Comparison of ENCODE assay signal across 8 cellular contexts in the genomic region with DNA sequence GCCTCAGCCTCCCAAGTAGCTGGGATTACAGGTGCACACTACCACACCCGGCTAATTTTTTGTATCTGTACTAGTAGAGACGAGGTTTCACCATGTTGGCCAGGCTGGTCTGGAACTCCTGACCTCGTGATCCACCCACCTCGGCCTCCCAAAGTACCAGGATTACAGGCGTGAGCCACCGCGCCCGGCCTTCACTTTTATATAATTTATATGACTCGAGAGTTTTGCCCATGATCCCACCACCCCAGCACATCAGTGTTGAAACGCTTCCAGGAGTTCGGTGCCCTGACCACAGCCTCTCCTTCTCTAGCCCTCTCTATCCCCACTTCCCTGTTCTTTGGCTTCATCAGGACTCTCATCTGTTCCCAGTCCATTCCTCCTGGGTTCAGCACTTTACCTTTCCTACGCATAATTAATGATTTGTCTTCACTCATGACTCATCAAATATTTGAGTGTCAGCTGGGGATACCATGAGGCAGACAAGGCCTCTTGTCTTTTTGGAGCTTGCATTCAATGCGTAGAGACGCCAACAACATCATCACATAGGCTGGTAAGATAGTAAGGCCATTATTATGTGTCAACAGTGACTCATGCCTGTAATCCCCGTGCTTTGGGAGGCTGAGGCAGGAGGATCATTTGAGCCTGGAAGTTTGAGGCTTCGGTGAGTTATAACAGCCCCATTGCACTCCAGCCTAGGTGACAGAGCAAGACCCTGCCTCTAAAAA. TPM values are rescaled to one million over a fixed set of nuclear protein-coding genes. Genes with fewer than 3 reads are reported as not detected.
DNase-seq lines count a peak whose midpoint lies in the region; ATAC-seq and TF ChIP-seq lines count a peak whose summit lies in the region.

No MANE protein-coding gene starts in this region.

- peaks cover 19 to 61% (median 46%) of the 10 kb centered on the region in 7 donors for H3K4me1 Mint-ChIP-seq in naive thymus-derived CD4-positive, alpha-beta T cell

- H3K27ac ChIP-seq in brain microvascular endothelial cell (peak overlapping the region; percentile 98), body of pancreas (peak overlapping the region in 2 of 4 donors; percentile 89 to 99)
- H3K27ac ChIP-seq in naive thymus-derived CD4-positive, alpha-beta T cell (ENCODE audit: low read depth, low read length): peak overlapping the region; percentile 94

- H3K27me3 ChIP-seq in MG63: no peaks in the 10 kb centered on the region
- no peaks in the 10 kb centered on the region for H3K27me3 ChIP-seq in brain microvascular endothelial cell (replicated peaks)
- H3K27me3 ChIP-seq in naive thymus-derived CD4-positive, alpha-beta T cell (ENCODE audit: control insufficient read depth in 2 of 2, insufficient read depth in 2 of 2, low read length in 2 of 2): no peaks in the 10 kb centered on the region
- H3K27me3 ChIP-seq in body of pancreas: no peaks in the 10 kb centered on the region

- no peak for ATAC-seq in naive thymus-derived CD4-positive, alpha-beta T cell
- no peak for ATAC-seq in body of pancreas

- H3K36me3 ChIP-seq in MG63 (peaks cover 34% of the 10 kb centered on the region), brain microvascular endothelial cell (replicated peaks) (no peaks in the 10 kb centered on the region), body of pancreas (replicated peaks in 1 of 2; ENCODE audit: insufficient read depth in 1 of 2, low read depth in 2 of 2) (peaks cover 0 to 2% of the 10 kb centered on the region in 2 donors)
- H3K36me3 ChIP-seq in naive thymus-derived CD4-positive, alpha-beta T cell (ENCODE audit: control insufficient read depth in 2 of 3, insufficient read depth in 3 of 3, low read length in 3 of 3): peaks cover 0 to 24% (median 0%) of the 10 kb centered on the region in 3 experiments

- in situ Hi-C loops in brain microvascular endothelial cell (cut with HindIII; ENCODE audit: low pct_ligation_motif_present, low sequenced_read_pairs): no loop called here

- CTCF ChIA-PET in naive thymus-derived CD4-positive, alpha-beta T cell (lab: Charles Lee): interaction anchor here (0.9 to 1.6 kb wide), 5 partner anchors 10 to 59 kb away, joined by 3 to 11 read pairs (median 3); no protein-coding TSS in a partner anchor

- H3K36me3 Mint-ChIP-seq in naive thymus-derived CD4-positive, alpha-beta T cell: peaks cover 3 to 27% (median 14%) of the 10 kb centered on the region in 5 donors

- no peaks in the 10 kb centered on the region for H3K9me3 Mint-ChIP-seq in naive thymus-derived CD4-positive, alpha-beta T cell

- peak overlapping the region; percentile 77 to 100 (median 93) for H3K27ac Mint-ChIP-seq in naive thymus-derived CD4-positive, alpha-beta T cell

- WGBS in body of pancreas, 2 donors: 77 to 81% methylated on average over 16 of the region's 16 CpGs

- TF ChIP-seq POLR2A in body of pancreas (IDR thresholded peaks at IDR 0.05): no peak

- DNase-seq in COLO668 (lab: John Stamatoyannopoulos, UW; ENCODE audit: unreplicated experiment) (peak; percentile 18), MG63 (peak; percentile 54), brain microvascular endothelial cell (peak; percentile 55), OCI-M1 (lab: John Stamatoyannopoulos, UW) (no peak), ecto neural progenitor cell (ENCODE audit: low spot score) (no peak), cortex of kidney (lab: John Stamatoyannopoulos, UW) (no peak), body of pancreas (no peak)
- DNase-seq in naive thymus-derived CD4-positive, alpha-beta T cell: no peak

- H3K4me1 ChIP-seq in naive thymus-derived CD4-positive, alpha-beta T cell (ENCODE audit: control insufficient read depth in 2 of 2, insufficient read depth in 2 of 2, low read length in 2 of 2): peaks cover 11 to 17% of the 10 kb centered on the region in 2 donors
- H3K4me1 ChIP-seq in body of pancreas: peaks cover 39% of the 10 kb centered on the region

- no peaks in the 10 kb centered on the region for H3K9me3 ChIP-seq in MG63
- no peaks in the 10 kb centered on the region for H3K9me3 ChIP-seq in naive thymus-derived CD4-positive, alpha-beta T cell (ENCODE audit: control insufficient read depth in 2 of 3, low read length in 3 of 3)
- H3K9me3 ChIP-seq in body of pancreas: no peaks in the 10 kb centered on the region

- POLR2A ChIA-PET in naive thymus-derived CD4-positive, alpha-beta T cell (lab: Charles Lee): interaction anchor here (0.7 to 3.1 kb wide), 9 partner anchors 10 to 1040 kb away, joined by 3 to 30 read pairs (median 7); partner anchors contain the start of genes MEF2D and SMG5

- TF ChIP-seq CTCF in brain microvascular endothelial cell (IDR thresholded peaks at IDR 0.05; ENCODE audit: low read depth, low read length, missing control alignments) (no peak), body of pancreas (IDR thresholded peaks at IDR 0.05) (no peak)

- H3K4me3 Mint-ChIP-seq in naive thymus-derived CD4-positive, alpha-beta T cell: peak overlapping the region; percentile 68 to 99 (median 86)

- intact Hi-C loops in naive thymus-derived CD4-positive, alpha-beta T cell (cut with micrococcal nuclease): loop anchor here (5.0 to 10.0 kb wide), 3 partner anchors 123 to 357 kb away; partner anchors contain the start of genes CCT3 (in 1 of the 2), GON4L (in 1 of the 2), MEF2D (in 1 of the 2) and SYT11 (in 1 of the 2)
- intact Hi-C loops in body of pancreas (cut with DNase I): no loop called here

- H3K4me3 ChIP-seq in MG63 (peak overlapping the region; percentile 87), brain microvascular endothelial cell (ENCODE audit: low read depth, low read length) (peak overlapping the region; percentile 94), body of pancreas (peak overlapping the region in 1 of 2 donors; percentile 60)
- no peak overlapping the region for H3K4me3 ChIP-seq in naive thymus-derived CD4-positive, alpha-beta T cell (ENCODE audit: low read length)

- no peaks in the 10 kb centered on the region for H3K27me3 Mint-ChIP-seq in naive thymus-derived CD4-positive, alpha-beta T cell

RNA-seq across cellular contexts. Expression of gene PMF1, which starts 1.4 kb away (rescaled TPM):
- 161 and 219 TPM in 2 replicates for total RNA-seq in MG63 (2014; rRNA removed; shearing (Covaris generic); ENCODE audit: low replicate concordance)
- 10 to 100 TPM; 42.2 to 76.1 (median 58.2) TPM for total RNA-seq in naive thymus-derived CD4-positive, alpha-beta T cell
- 10 to 100 TPM; 72.4 to 81.2 TPM for polyA plus RNA-seq in naive thymus-derived CD4-positive, alpha-beta T cell
- 10 to 100 TPM; 37.6 to 43.1 TPM for total RNA-seq in body of pancreas

RNA-seq across cellular contexts. Expression of gene SLC25A44, which starts 20.3 kb away (rescaled TPM):
- total RNA-seq in MG63 (2014; rRNA removed; shearing (Covaris generic); ENCODE audit: low replicate concordance): 12.7 and 13.1 TPM in 2 replicates
- total RNA-seq in naive thymus-derived CD4-positive, alpha-beta T cell: 10 to 100 TPM; 17.8 to 38.4 (median 19.6) TPM
- 10 to 100 TPM in 1 of 2 donors, 1 to 10 TPM in 1; 8.3 to 21.2 TPM for polyA plus RNA-seq in naive thymus-derived CD4-positive, alpha-beta T cell
- total RNA-seq in body of pancreas: 10 to 100 TPM in 1 of 2 donors, 1 to 10 TPM in 1; 5.2 to 13.2 TPM

RNA-seq across cellular contexts. Expression of gene BGLAP, which starts 27.8 kb away (rescaled TPM):
- total RNA-seq in MG63 (2014; rRNA removed; shearing (Covaris generic); ENCODE audit: low replicate concordance): 2.3 TPM in 1 of 2 replicates, not detected in the other
- total RNA-seq in naive thymus-derived CD4-positive, alpha-beta T cell: 1 to 10 TPM; 2.8 to 7.4 (median 4.9) TPM
- under 1 TPM in 1 of 2 donors, not detected in 1; 0.33 TPM for polyA plus RNA-seq in naive thymus-derived CD4-positive, alpha-beta T cell
- under 1 TPM in 1 of 2 donors, not detected in 1; 0.52 TPM for total RNA-seq in body of pancreas

RNA-seq across cellular contexts. Expression of gene PAQR6, which starts 33.7 kb away (rescaled TPM):
- total RNA-seq in MG63 (2014; rRNA removed; shearing (Covaris generic); ENCODE audit: low replicate concordance): 0.59 TPM in 1 of 2 replicates, not detected in the other
- 1 to 10 TPM; 1.4 to 6.2 (median 2.9) TPM for total RNA-seq in naive thymus-derived CD4-positive, alpha-beta T cell
- polyA plus RNA-seq in naive thymus-derived CD4-positive, alpha-beta T cell: under 1 TPM in 1 of 2 donors, not detected in 1; 0.22 TPM
- total RNA-seq in body of pancreas: under 1 TPM in 1 of 2 donors, not detected in 1; 0.33 TPM

Comparison
In these comparisons a context has a peak if more than half of its experiments do, and no peak if none do; other contexts are left out.
1. DNase-seq: peak in COLO668 (single experiment), MG63 (single experiment) and brain microvascular endothelial cell (single experiment); none in naive thymus-derived CD4-positive, alpha-beta T cell (0 of 9), OCI-M1 (single experiment), ecto neural progenitor cell (single experiment), cortex of kidney (single experiment) and body of pancreas (0 of 4).